In genomic region chr13:42354246-42355117, GRCh38 we compare ENCODE assay signal across 9 cellular contexts.
DNase-seq lines count a peak whose midpoint lies in the region; ATAC-seq and TF ChIP-seq lines count a peak whose summit lies in the region.
"Had no signal": no experiment of that assay in that cellular context is flagged by ENCODE, and none has a peak within 500 bp of the region (broad histone marks: within the 10 kb centered on the region; RNA-seq: fewer than 3 reads in every experiment).

No MANE protein-coding gene starts in this region.

- peak overlapping the region in 5 of 6 donors; percentile 11 to 55 (median 23) for H3K27ac Mint-ChIP-seq in immature natural killer cell

- peaks cover 0 to 3% (median 2%) of the 10 kb centered on the region in 3 donors for H3K36me3 Mint-ChIP-seq in immature natural killer cell

- H3K4me2 ChIP-seq in MM.1S (ENCODE audit: low read depth, low read length): no peak overlapping the region

- no peaks in the 10 kb centered on the region for H3K9me2 ChIP-seq in MM.1S (replicated peaks; ENCODE audit: insufficient read depth, low read length)

- no peaks in the 10 kb centered on the region for H3K79me2 ChIP-seq in MM.1S (ENCODE audit: low read length)

- no peaks in the 10 kb centered on the region for H3K9me3 ChIP-seq in MM.1S (replicated peaks; ENCODE audit: insufficient read depth, low read length)
- H3K9me3 ChIP-seq: upper lobe of left lung had no signal

- H3K4me1 ChIP-seq in MM.1S (ENCODE audit: low read length): 0 out of 2 replicates have a peak, but pooled peaks cover 3% of the 10 kb centered on the region
- H3K4me1 ChIP-seq: upper lobe of left lung had no signal

- H3K4me3 Mint-ChIP-seq in immature natural killer cell: peak overlapping the region in 3 of 5 donors; percentile 7 to 50 (median 42)

- DNase-seq in ELR (ENCODE audit: low read depth) (peak; percentile 63), immature natural killer cell (peak; percentile 4 to 15 (median 8)), NCI-H1417 treated with DMSO at 0.1 percent for 48 hours (lab: John Stamatoyannopoulos, UW) (no peak), MM.1S (no peak), HUDEP-2 (lab: John Stamatoyannopoulos, UW; ENCODE audit: unreplicated experiment in 76 of 76) (no peak)
- DNase-seq in activated CD8-positive, alpha-beta memory T cell treated with anti-CD3 and anti-CD28 coated beads, Interleukin-2, amount 50 U/mL, for 4 hours: peak; percentile 24
- DNase-seq: upper lobe of left lung had no signal

- no peaks in the 10 kb centered on the region for H3K27me3 ChIP-seq in MM.1S (replicated peaks; ENCODE audit: insufficient read depth, low read length)
- H3K27me3 ChIP-seq: upper lobe of left lung had no signal

- no peaks in the 10 kb centered on the region for H4K20me1 ChIP-seq in MM.1S (ENCODE audit: insufficient read depth, low read length)

- H3K4me3 ChIP-seq in MM.1S (ENCODE audit: low read length): no peak overlapping the region
- H3K4me3 ChIP-seq: upper lobe of left lung had no signal

- H3K4me1 Mint-ChIP-seq in immature natural killer cell: peaks cover 12 to 19% of the 10 kb centered on the region in 2 donors

- no peaks in the 10 kb centered on the region for H3K9me3 Mint-ChIP-seq in immature natural killer cell

- no peak overlapping the region for H3K9ac ChIP-seq in MM.1S (ENCODE audit: low read length)

- H3F3A ChIP-seq in MM.1S (ENCODE audit: insufficient read depth, low read length): no peaks in the 10 kb centered on the region

- H3K27me3 Mint-ChIP-seq in immature natural killer cell (ENCODE audit: low read depth in 3 of 3): peaks cover 0 to 9% (median 2%) of the 10 kb centered on the region in 3 donors

- TF ChIP-seq CTCF in MM.1S (IDR thresholded peaks at IDR 0.05; ENCODE audit: low read length): no peak

- H3K36me3 ChIP-seq in MM.1S (replicated peaks; ENCODE audit: insufficient read depth, low read length): no peaks in the 10 kb centered on the region
- H3K36me3 ChIP-seq: upper lobe of left lung had no signal

- no peak overlapping the region for H2AFZ ChIP-seq in MM.1S (ENCODE audit: low read length)

- no peak overlapping the region for H3K27ac ChIP-seq in MM.1S (ENCODE audit: low read length)
- H3K27ac ChIP-seq: upper lobe of left lung had no signal

- ATAC-seq in GM19468 (IDR thresholded peaks at IDR 0.05; ENCODE audit: extremely low read depth, unreplicated experiment): peak; percentile 65
- peak; percentile 66 for ATAC-seq in HG03565 (IDR thresholded peaks at IDR 0.05; ENCODE audit: unreplicated experiment)

Comparison
In these comparisons a context has a peak if more than half of its experiments do, and no peak if none do; other contexts are left out.
1. DNase-seq: peak in ELR (single experiment), activated CD8-positive, alpha-beta memory T cell treated with anti-CD3 and anti-CD28 coated beads, Interleukin-2, amount 50 U/mL, for 4 hours (single experiment) and immature natural killer cell (3 of 3); none in NCI-H1417 treated with DMSO at 0.1 percent for 48 hours (single experiment), MM.1S (single experiment) and HUDEP-2 (0 of 76).